In the genomic region with DNA sequence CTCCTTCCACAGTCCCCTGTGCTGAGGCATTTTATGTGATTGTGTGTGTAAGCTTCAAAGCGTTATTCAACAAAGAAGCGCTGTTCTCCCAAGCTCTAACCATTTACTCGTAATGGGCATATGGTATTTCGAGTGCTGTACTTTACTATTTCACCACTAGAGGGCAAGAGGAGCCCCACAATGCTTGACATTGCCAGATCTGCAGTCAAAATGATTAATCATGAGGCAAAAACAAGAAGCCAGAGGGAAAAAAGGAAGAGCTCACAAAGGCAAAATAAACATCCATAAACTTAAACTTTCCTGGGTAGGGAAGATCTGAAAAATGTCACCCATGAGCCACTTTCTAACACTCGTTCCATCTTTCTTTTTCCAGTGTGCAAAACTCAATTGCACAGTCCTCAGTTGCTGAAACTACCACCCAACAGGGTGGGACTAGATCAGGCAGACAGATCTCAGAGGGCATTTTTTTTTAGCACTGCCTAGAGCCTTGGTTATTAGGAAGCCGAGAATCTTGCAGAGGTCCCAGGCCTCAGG, we compare ENCODE assay signal across 8 cellular contexts.
DNase-seq lines count a peak whose midpoint lies in the region; ATAC-seq, FAIRE-seq and TF ChIP-seq lines count a peak whose summit lies in the region.

No MANE protein-coding gene starts in this region.

- TF ChIP-seq POLR2A in GM12878 (IDR thresholded peaks at IDR 0.05; ENCODE audit: low read depth, low read length), result no peak

- RAD21 ChIA-PET in GM12878 (lab: Charles Lee; ENCODE audit: unreplicated experiment), result interaction anchor here (1.1 to 1.7 kb wide), 2 partner anchors 328 to 539 kb away, joined by 3 to 5 read pairs; no protein-coding TSS in a partner anchor

- intact Hi-C loops in GM12878 (cut with micrococcal nuclease; ENCODE audit: unreplicated experiment), result loop anchor here (2.0 to 10.0 kb wide), 3 partner anchors 321 to 539 kb away; no protein-coding TSS in a partner anchor

- no peaks in the 10 kb centered on the region for H3K79me2 ChIP-seq in GM12878 (ENCODE audit: control insufficient read depth, insufficient read depth, low read length)

- CTCF ChIA-PET in GM12878 (lab: Yijun Ruan, JAX), result interaction anchor here (0.6 to 2.0 kb wide), 13 partner anchors 13 to 763 kb away, joined by 3 to 9 read pairs (median 4); no protein-coding TSS in a partner anchor

- no peak for FAIRE-seq in GM12878 (lab: Jason Lieb, UNC)
- FAIRE-seq in small intestine (lab: Jason Lieb, UNC), result no peak

- H3K9ac ChIP-seq in GM12878 (ENCODE audit: control insufficient read depth, insufficient read depth, low read length), result no peak overlapping the region

- WGBS in GM12878 (ENCODE audit: insufficient coverage, insufficient replicate concordance, low lambda C conversion rate, missing lambda C conversion rate), result 3% methylated on average over 6 of the region's 6 CpGs
- no CpG with 5 or more reads among the region's 6 CpGs for WGBS in iPS DF 6.9 (ENCODE audit: insufficient coverage, insufficient read length)
- WGBS in small intestine, 3 donors, result 19 to 25% (median 24%) methylated on average over 6 of the region's 6 CpGs

- in situ Hi-C loops in GM12878 (cut with MboI), result loop anchor here (10.0 kb wide), 1 partner anchor 501 kb away; no protein-coding TSS in a partner anchor

- SMC1A ChIA-PET in GM12878 (lab: Charles Lee; ENCODE audit: uncharacterized antibody, unreplicated experiment), result interaction anchor here (0.7 to 1.3 kb wide), 4 partner anchors 12 to 470 kb away, joined by 3 read pairs; no protein-coding TSS in a partner anchor

- H3K4me1 ChIP-seq in GM12878 (ENCODE audit: control insufficient read depth, insufficient read depth, low read length) (no peaks in the 10 kb centered on the region), iPS DF 6.9 (ENCODE audit: control insufficient read depth, insufficient read depth, low read length) (no peaks in the 10 kb centered on the region), small intestine (ENCODE audit: control insufficient read depth in 2 of 2, insufficient read depth in 1 of 2, low read depth in 1 of 2, low read length in 1 of 2) (no peaks in the 10 kb centered on the region)

- H3K9me3 ChIP-seq in GM12878 (replicated peaks; ENCODE audit: control insufficient read depth, insufficient read depth, low read length), result no peaks in the 10 kb centered on the region
- H3K9me3 ChIP-seq in iPS DF 6.9 (ENCODE audit: control insufficient read depth, insufficient read depth, low read length), result no peaks in the 10 kb centered on the region
- no peaks in the 10 kb centered on the region for H3K9me3 ChIP-seq in small intestine (ENCODE audit: control insufficient read depth, low read depth)

- H3K4me2 ChIP-seq in GM12878 (ENCODE audit: control insufficient read depth, insufficient read depth), result no peak overlapping the region

- no peak for TF ChIP-seq EP300 in GM12878 (IDR thresholded peaks at IDR 0.05; ENCODE audit: borderline replicate concordance in 1 of 2, control insufficient read depth in 1 of 2, low read depth in 2 of 2, low read length in 2 of 2)

- POLR2A ChIA-PET in GM12878 (lab: Charles Lee), result no interaction called here

- peak; percentile 83 for DNase-seq in DMS53 (lab: John Stamatoyannopoulos, UW)
- peak; percentile 78 to 89 for DNase-seq in NCI-H526 (lab: John Stamatoyannopoulos, UW)
- peak; percentile 5 for DNase-seq in GM12878 (ENCODE audit: low read depth, low spot score)
- DNase-seq in iPS DF 6.9 (ENCODE audit: low read depth, low spot score), result peak; percentile 45
- peak; percentile 62 for DNase-seq in small intestine
- no peak for DNase-seq in NK-92 (lab: John Stamatoyannopoulos, UW; ENCODE audit: unreplicated experiment)

- no peak overlapping the region for H3K4me3 ChIP-seq in GM12878
- no peak overlapping the region for H3K4me3 ChIP-seq in iPS DF 6.9 (ENCODE audit: low read length)
- no peak overlapping the region for H3K4me3 ChIP-seq in small intestine (ENCODE audit: low read depth in 1 of 2, low read length in 2 of 2)

- H3K36me3 ChIP-seq in GM12878 (ENCODE audit: control insufficient read depth in 2 of 2, insufficient read depth in 2 of 2, low read length in 1 of 2) (no peaks in the 10 kb centered on the region), iPS DF 6.9 (ENCODE audit: control insufficient read depth, insufficient read depth, low read length) (no peaks in the 10 kb centered on the region), small intestine (ENCODE audit: control insufficient read depth in 2 of 2, insufficient read depth in 2 of 2, low read length in 2 of 2) (no peaks in the 10 kb centered on the region)

- no peak overlapping the region for H2AFZ ChIP-seq in GM12878 (ENCODE audit: control insufficient read depth, low read depth, low read length)

- peak; percentile 90 for ATAC-seq in GM19463 (IDR thresholded peaks at IDR 0.05; ENCODE audit: unreplicated experiment)
- peak; percentile 92 for ATAC-seq in HG03571 (IDR thresholded peaks at IDR 0.05; ENCODE audit: unreplicated experiment)
- peak; percentile 92 for ATAC-seq in GM12878

- H3K27ac ChIP-seq in GM12878 (ENCODE audit: control insufficient read depth, insufficient read depth) (no peak overlapping the region), iPS DF 6.9 (ENCODE audit: low read length) (no peak overlapping the region), small intestine (ENCODE audit: low read depth in 1 of 2, low read length in 1 of 2) (no peak overlapping the region)

- no TSS peak for BruUV-seq in GM12878 (replicated peaks; lab: Mats Ljungman, UMichigan)

- TF ChIP-seq RAD21 in GM12878 (IDR thresholded peaks at IDR 0.05; ENCODE audit: insufficient read depth, low read depth, low read length), result peak; percentile 68

- no peaks in the 10 kb centered on the region for H4K20me1 ChIP-seq in GM12878 (ENCODE audit: control insufficient read depth, insufficient read depth)

- TF ChIP-seq CTCF in GM12878 (IDR thresholded peaks at IDR 0.05 in 2 of 3, conservative IDR thresholded peaks at IDR 0.05 in 1 of 3; ENCODE audit: control insufficient read depth in 2 of 3, extremely low read depth in 1 of 3, insufficient read depth in 1 of 3, low read depth in 3 of 3, low read length in 3 of 3), result peak; percentile 78 to 86 (median 80)

- H3K27me3 ChIP-seq in GM12878 (replicated peaks in 1 of 2; ENCODE audit: control insufficient read depth in 2 of 2, insufficient read depth in 2 of 2, low read length in 1 of 2) (no peaks in the 10 kb centered on the region), iPS DF 6.9 (ENCODE audit: control insufficient read depth, insufficient read depth, low read length) (no peaks in the 10 kb centered on the region), small intestine (ENCODE audit: control insufficient read depth in 2 of 2, insufficient read depth in 2 of 2, low read length in 2 of 2) (no peaks in the 10 kb centered on the region)

TF ChIP-seq in GM12878, 131 proteins besides CTCF, POLR2A, EP300 and RAD21:
- TF ChIP-seq, protein P1, sequence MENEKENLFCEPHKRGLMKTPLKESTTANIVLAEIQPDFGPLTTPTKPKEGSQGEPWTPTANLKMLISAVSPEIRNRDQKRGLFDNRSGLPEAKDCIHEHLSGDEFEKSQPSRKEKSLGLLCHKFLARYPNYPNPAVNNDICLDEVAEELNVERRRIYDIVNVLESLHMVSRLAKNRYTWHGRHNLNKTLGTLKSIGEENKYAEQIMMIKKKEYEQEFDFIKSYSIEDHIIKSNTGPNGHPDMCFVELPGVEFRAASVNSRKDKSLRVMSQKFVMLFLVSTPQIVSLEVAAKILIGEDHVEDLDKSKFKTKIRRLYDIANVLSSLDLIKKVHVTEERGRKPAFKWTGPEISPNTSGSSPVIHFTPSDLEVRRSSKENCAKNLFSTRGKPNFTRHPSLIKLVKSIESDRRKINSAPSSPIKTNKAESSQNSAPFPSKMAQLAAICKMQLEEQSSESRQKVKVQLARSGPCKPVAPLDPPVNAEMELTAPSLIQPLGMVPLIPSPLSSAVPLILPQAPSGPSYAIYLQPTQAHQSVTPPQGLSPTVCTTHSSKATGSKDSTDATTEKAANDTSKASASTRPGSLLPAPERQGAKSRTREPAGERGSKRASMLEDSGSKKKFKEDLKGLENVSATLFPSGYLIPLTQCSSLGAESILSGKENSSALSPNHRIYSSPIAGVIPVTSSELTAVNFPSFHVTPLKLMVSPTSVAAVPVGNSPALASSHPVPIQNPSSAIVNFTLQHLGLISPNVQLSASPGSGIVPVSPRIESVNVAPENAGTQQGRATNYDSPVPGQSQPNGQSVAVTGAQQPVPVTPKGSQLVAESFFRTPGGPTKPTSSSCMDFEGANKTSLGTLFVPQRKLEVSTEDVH (IDR thresholded peaks at IDR 0.05; ENCODE audit: low read depth, partially characterized antibody), result no peak
- TF ChIP-seq, protein P2, sequence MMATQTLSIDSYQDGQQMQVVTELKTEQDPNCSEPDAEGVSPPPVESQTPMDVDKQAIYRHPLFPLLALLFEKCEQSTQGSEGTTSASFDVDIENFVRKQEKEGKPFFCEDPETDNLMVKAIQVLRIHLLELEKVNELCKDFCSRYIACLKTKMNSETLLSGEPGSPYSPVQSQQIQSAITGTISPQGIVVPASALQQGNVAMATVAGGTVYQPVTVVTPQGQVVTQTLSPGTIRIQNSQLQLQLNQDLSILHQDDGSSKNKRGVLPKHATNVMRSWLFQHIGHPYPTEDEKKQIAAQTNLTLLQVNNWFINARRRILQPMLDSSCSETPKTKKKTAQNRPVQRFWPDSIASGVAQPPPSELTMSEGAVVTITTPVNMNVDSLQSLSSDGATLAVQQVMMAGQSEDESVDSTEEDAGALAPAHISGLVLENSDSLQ (IDR thresholded peaks at IDR 0.05), result 0 out of 2 replicates have a peak, but pooled peaks have one; percentile 13
- peak; percentile 71 for TF ChIP-seq SMC3 (IDR thresholded peaks at IDR 0.05; ENCODE audit: borderline replicate concordance, low read length)
